10 cellular contexts compared by ENCODE assay signal in the genomic region with DNA sequence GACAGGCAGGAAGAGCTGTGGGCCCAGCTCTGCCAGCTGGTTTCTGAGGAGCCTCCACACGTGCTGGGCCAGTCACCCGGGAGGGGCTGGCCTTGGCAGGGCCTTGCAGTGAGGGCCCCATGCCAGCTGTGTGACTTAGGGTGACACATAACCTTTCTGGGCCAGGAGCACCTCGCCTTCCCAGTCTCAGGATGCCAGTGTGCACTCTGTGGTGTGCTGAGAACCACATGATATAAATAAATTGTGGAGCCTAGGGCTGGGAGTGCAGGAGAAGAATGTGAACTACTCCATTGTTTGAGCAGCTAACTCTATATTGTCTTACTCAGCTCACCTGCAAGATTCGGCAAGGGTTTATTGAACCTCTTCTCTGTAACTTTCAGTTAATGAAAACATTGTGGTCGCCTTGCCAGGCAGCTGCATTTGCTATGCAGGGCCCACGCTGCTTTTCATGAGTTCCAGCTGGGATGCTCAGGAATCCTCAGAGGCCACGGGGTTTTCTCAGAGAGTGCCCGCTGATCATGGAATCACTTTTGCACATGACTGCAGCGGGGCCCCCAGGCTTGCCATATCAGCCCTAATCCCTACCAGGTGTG.
DNase-seq lines count a peak whose midpoint lies in the region; ATAC-seq and TF ChIP-seq lines count a peak whose summit lies in the region.
"Had no signal": no experiment of that assay in that cellular context is flagged by ENCODE, and none has a peak within 500 bp of the region (broad histone marks: within the 10 kb centered on the region; RNA-seq: fewer than 3 reads in every experiment).

No MANE protein-coding gene starts in this region.

- peak overlapping the region; percentile 42; the same call in 1 of the 2 replicates for H3K4me2 ChIP-seq in MM.1S (ENCODE audit: low read depth, low read length)

- H3K9me3 ChIP-seq in MM.1S (replicated peaks; ENCODE audit: insufficient read depth, low read length): no peaks in the 10 kb centered on the region

- H3K79me2 ChIP-seq in MM.1S (ENCODE audit: low read length): peaks cover 51% of the 10 kb centered on the region

- H3K4me3 ChIP-seq in MM.1S (ENCODE audit: low read length): peak overlapping the region; percentile 16; the same call in 1 of the 2 replicates

- H3K9me2 ChIP-seq in MM.1S (replicated peaks; ENCODE audit: insufficient read depth, low read length): no peaks in the 10 kb centered on the region

- peak overlapping the region; percentile 9 to 85 for H3K27ac Mint-ChIP-seq in effector memory CD8-positive, alpha-beta T cell
- peak overlapping the region; percentile 91 for H3K27ac Mint-ChIP-seq in osteocyte (ENCODE audit: unreplicated experiment)
- H3K27ac Mint-ChIP-seq: IgD-negative memory B cell had no signal

- H2AFZ ChIP-seq in MM.1S (ENCODE audit: low read length): no peak overlapping the region

- H3K27ac ChIP-seq in MM.1S (ENCODE audit: low read length): peak overlapping the region; percentile 69

- H3K4me3 Mint-ChIP-seq in effector memory CD8-positive, alpha-beta T cell: no peak overlapping the region
- H3K4me3 Mint-ChIP-seq in osteocyte (ENCODE audit: unreplicated experiment): no peak overlapping the region
- H3K4me3 Mint-ChIP-seq: IgD-negative memory B cell had no signal

- H3K36me3 ChIP-seq in MM.1S (replicated peaks; ENCODE audit: insufficient read depth, low read length): no peaks in the 10 kb centered on the region

- no peaks in the 10 kb centered on the region for H3K9me3 Mint-ChIP-seq in effector memory CD8-positive, alpha-beta T cell
- no peaks in the 10 kb centered on the region for H3K9me3 Mint-ChIP-seq in osteocyte (ENCODE audit: unreplicated experiment)

- no peaks in the 10 kb centered on the region for H3K36me3 Mint-ChIP-seq in effector memory CD8-positive, alpha-beta T cell (ENCODE audit: insufficient read depth)
- H3K36me3 Mint-ChIP-seq in osteocyte (ENCODE audit: unreplicated experiment): peaks cover 11% of the 10 kb centered on the region
- H3K36me3 Mint-ChIP-seq: IgD-negative memory B cell had no signal

- no peaks in the 10 kb centered on the region for H4K20me1 ChIP-seq in MM.1S (ENCODE audit: insufficient read depth, low read length)

- peak overlapping the region; percentile 36; the same call in 1 of the 2 replicates for H3K9ac ChIP-seq in MM.1S (ENCODE audit: low read length)

- peaks cover 44% of the 10 kb centered on the region for H3F3A ChIP-seq in MM.1S (ENCODE audit: insufficient read depth, low read length)

- no peak for ATAC-seq in effector memory CD8-positive, alpha-beta T cell (replicated peaks)

- H3K27me3 ChIP-seq in MM.1S (replicated peaks; ENCODE audit: insufficient read depth, low read length): no peaks in the 10 kb centered on the region

- peaks cover 14 to 21% of the 10 kb centered on the region in 2 donors for H3K4me1 Mint-ChIP-seq in effector memory CD8-positive, alpha-beta T cell (ENCODE audit: low read depth in 2 of 2)
- peaks cover 63% of the 10 kb centered on the region for H3K4me1 Mint-ChIP-seq in osteocyte (ENCODE audit: unreplicated experiment)

- H3K4me1 ChIP-seq in MM.1S (ENCODE audit: low read length): peaks cover 74% of the 10 kb centered on the region

- no peaks in the 10 kb centered on the region for H3K27me3 Mint-ChIP-seq in effector memory CD8-positive, alpha-beta T cell
- no peaks in the 10 kb centered on the region for H3K27me3 Mint-ChIP-seq in osteocyte (ENCODE audit: unreplicated experiment)

- DNase-seq in Daoy (ENCODE audit: low read depth) (peak; percentile 91), MM.1S (peak; percentile 87), osteocyte (ENCODE audit: extremely low spot score, unreplicated experiment) (peak; percentile 85), DMS79 (lab: John Stamatoyannopoulos, UW) (no peak), NOMO-1 treated with dmso at 0.1 percent for 144 hours (lab: John Stamatoyannopoulos, UW; ENCODE audit: unreplicated experiment) (no peak), AML-193 (lab: John Stamatoyannopoulos, UW) (no peak)
- no peak for DNase-seq in effector memory CD8-positive, alpha-beta T cell
- DNase-seq in effector CD4-positive, alpha-beta T cell: no peak
- DNase-seq: erythroblast had no signal

- TF ChIP-seq CTCF in MM.1S (IDR thresholded peaks at IDR 0.05; ENCODE audit: low read length) (no peak), osteocyte (IDR thresholded peaks at IDR 0.05) (no peak)

Comparison
In these comparisons a context has a peak if more than half of its experiments do, and no peak if none do; other contexts are left out.
1. DNase-seq: peak in Daoy (single experiment), MM.1S (single experiment) and osteocyte (single experiment); none in effector memory CD8-positive, alpha-beta T cell (0 of 3), DMS79 (single experiment), effector CD4-positive, alpha-beta T cell (single experiment), NOMO-1 treated with dmso at 0.1 percent for 144 hours (single experiment) and AML-193 (0 of 2).